ENCODE assay signal across 1 cellular context in the genomic region with DNA sequence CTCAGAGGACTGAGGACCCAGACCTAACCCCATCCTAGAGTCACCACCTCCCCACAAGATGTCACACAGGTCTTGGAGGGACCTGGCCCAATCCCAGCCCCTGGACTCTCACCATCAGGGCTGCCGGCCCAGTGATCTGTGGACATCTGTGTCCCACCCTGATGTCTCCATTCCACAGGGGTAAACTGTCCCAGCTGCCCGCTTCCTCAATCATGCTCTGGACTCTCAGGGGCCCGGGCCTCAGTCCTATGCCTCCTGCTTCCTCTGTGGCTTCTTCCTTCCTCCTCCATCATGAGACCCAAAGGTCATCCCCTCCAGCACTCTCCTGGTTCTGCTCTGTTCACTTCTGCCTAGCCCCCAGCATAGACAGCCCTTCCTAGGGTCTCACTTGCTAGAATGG.
TF ChIP-seq lines count a peak whose summit lies in the region.

No MANE protein-coding gene starts in this region.

TF ChIP-seq in IMR-90, 13 proteins besides CTCF, POLR2A, EP300 and RAD21:
- no peak for TF ChIP-seq CHD1 (IDR thresholded peaks at IDR 0.05; ENCODE audit: low read depth, low read length)
- no peak for TF ChIP-seq NFE2L2 (IDR thresholded peaks at IDR 0.05; ENCODE audit: low read depth, low read length)
- TF ChIP-seq, protein P1, sequence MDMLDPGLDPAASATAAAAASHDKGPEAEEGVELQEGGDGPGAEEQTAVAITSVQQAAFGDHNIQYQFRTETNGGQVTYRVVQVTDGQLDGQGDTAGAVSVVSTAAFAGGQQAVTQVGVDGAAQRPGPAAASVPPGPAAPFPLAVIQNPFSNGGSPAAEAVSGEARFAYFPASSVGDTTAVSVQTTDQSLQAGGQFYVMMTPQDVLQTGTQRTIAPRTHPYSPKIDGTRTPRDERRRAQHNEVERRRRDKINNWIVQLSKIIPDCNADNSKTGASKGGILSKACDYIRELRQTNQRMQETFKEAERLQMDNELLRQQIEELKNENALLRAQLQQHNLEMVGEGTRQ (IDR thresholded peaks at IDR 0.05; ENCODE audit: low read depth, low read length): no peak
- TF ChIP-seq SMC3 (IDR thresholded peaks at IDR 0.05; ENCODE audit: low read depth, low read length): no peak
- TF ChIP-seq RFX5 (IDR thresholded peaks at IDR 0.05; ENCODE audit: low read depth, low read length): no peak
- no peak for TF ChIP-seq MXI1 (IDR thresholded peaks at IDR 0.05; ENCODE audit: borderline replicate concordance, low read depth, low read length)
- no peak for TF ChIP-seq ELK1 (IDR thresholded peaks at IDR 0.05; ENCODE audit: borderline replicate concordance, low read depth, low read length)
- TF ChIP-seq MAZ (IDR thresholded peaks at IDR 0.05; ENCODE audit: borderline replicate concordance, low read depth, low read length): no peak
- TF ChIP-seq BHLHE40 (IDR thresholded peaks at IDR 0.05; ENCODE audit: low read depth, low read length): no peak
- no peak for TF ChIP-seq MAFK (IDR thresholded peaks at IDR 0.05; ENCODE audit: low read depth, low read length)
- TF ChIP-seq CEBPB (IDR thresholded peaks at IDR 0.05; ENCODE audit: low read depth, low read length): no peak
- TF ChIP-seq RCOR1 (IDR thresholded peaks at IDR 0.05; ENCODE audit: insufficient replicate concordance, low read length): no peak
- TF ChIP-seq FOS (IDR thresholded peaks at IDR 0.05; ENCODE audit: low read depth, low read length): no peak
